8 cellular contexts compared by ENCODE assay signal in genomic region chr5:172835246-172836030, GRCh38. TPM values are rescaled to one million over a fixed set of nuclear protein-coding genes. Genes with fewer than 3 reads are reported as not detected.
A peak's percentile ranks its signal among the peaks of the same experiment; 100 is the strongest.
DNase-seq lines count a peak whose midpoint lies in the region; ATAC-seq, FAIRE-seq and TF ChIP-seq lines count a peak whose summit lies in the region.

No MANE protein-coding gene starts in this region.

- BruUV-seq in A673 (replicated peaks; lab: Mats Ljungman, UMichigan), result no TSS peak

- no peaks in the 10 kb centered on the region for H3K36me3 ChIP-seq in A673 (ENCODE audit: insufficient read depth, low read length, poor library complexity, severe bottlenecking)
- peaks cover 6% of the 10 kb centered on the region for H3K36me3 ChIP-seq in bronchial epithelial cell (ENCODE audit: control insufficient read depth, insufficient read depth, low read length)
- no peaks in the 10 kb centered on the region for H3K36me3 ChIP-seq in mucosa of stomach (ENCODE audit: control insufficient read depth, insufficient read depth, low read length)

- peak overlapping the region; percentile 75 for H3K4me3 ChIP-seq in A673 (ENCODE audit: low read depth, low read length, poor library complexity, severe bottlenecking)
- peak overlapping the region; percentile 81 for H3K4me3 ChIP-seq in bronchial epithelial cell (ENCODE audit: low read depth, low read length)
- H3K4me3 ChIP-seq in mucosa of stomach (ENCODE audit: low read length), result peak overlapping the region; percentile 54

- peak overlapping the region; percentile 95 for H3K9ac ChIP-seq in mucosa of stomach (ENCODE audit: low read length)

- H3K27ac ChIP-seq in A673 (ENCODE audit: low read depth, low read length, poor library complexity, severe bottlenecking), result no peak overlapping the region

- POLR2A ChIA-PET in A673 (lab: Charles Lee; ENCODE audit: low non-redundant PET), result no interaction called here

- no peak for DNase-seq in A673 (ENCODE audit: low spot score)
- DNase-seq in bronchial epithelial cell (ENCODE audit: low read depth), result no peak
- no peak for DNase-seq in MV-4-11 (lab: John Stamatoyannopoulos, UW)
- no peak for DNase-seq in NCI-H2171 (lab: John Stamatoyannopoulos, UW)
- DNase-seq in DMS 273 (lab: John Stamatoyannopoulos, UW; ENCODE audit: unreplicated experiment), result no peak

- FAIRE-seq in bronchial epithelial cell (lab: Jason Lieb, UNC), result no peak

- no peaks in the 10 kb centered on the region for H3K4me1 ChIP-seq in A673 (ENCODE audit: insufficient read depth, low read length, poor library complexity, severe bottlenecking)
- peaks cover 42% of the 10 kb centered on the region for H3K4me1 ChIP-seq in mucosa of stomach (ENCODE audit: control insufficient read depth, insufficient read depth, low read length)

- no peaks in the 10 kb centered on the region for H3K9me3 ChIP-seq in A673 (ENCODE audit: low read depth, low read length, poor library complexity, severe bottlenecking)
- no peaks in the 10 kb centered on the region for H3K9me3 ChIP-seq in mucosa of stomach (ENCODE audit: control insufficient read depth, low read length)

- TF ChIP-seq CTCF in A673 (conservative IDR thresholded peaks at IDR 0.05; ENCODE audit: low read depth, low read length) (no peak), bronchial epithelial cell (IDR thresholded peaks at IDR 0.05; ENCODE audit: insufficient read depth, low read length, severe bottlenecking) (no peak)

- intact Hi-C loops in A673 (cut with micrococcal nuclease; ENCODE audit: unreplicated experiment), result no loop called here

- CTCF ChIA-PET in A673 (lab: Charles Lee), result no interaction called here

- ATAC-seq in HG03342 (IDR thresholded peaks at IDR 0.05; ENCODE audit: unreplicated experiment) (peak; percentile 3), HG03442 (IDR thresholded peaks at IDR 0.05; ENCODE audit: unreplicated experiment) (no peak)

- H3K27me3 ChIP-seq in A673 (replicated peaks; ENCODE audit: insufficient read depth, low read depth, low read length, poor library complexity), result no peaks in the 10 kb centered on the region
- H3K27me3 ChIP-seq in bronchial epithelial cell (ENCODE audit: control insufficient read depth, insufficient read depth, low read length), result no peaks in the 10 kb centered on the region
- H3K27me3 ChIP-seq in mucosa of stomach (ENCODE audit: control insufficient read depth, insufficient read depth, low read length), result no peaks in the 10 kb centered on the region

RNA-seq across cellular contexts. Expression of gene ERGIC1, which starts 1.4 kb away (rescaled TPM):
- total RNA-seq in A673 (2021) (44.2 and 48.7 TPM in 2 replicates), bronchial epithelial cell (105 and 116 TPM in 2 replicates)
